Comparison of ENCODE assay signal across 11 cellular contexts in genomic region chr1:174966000-174966572, GRCh38. TPM values are rescaled to one million over a fixed set of nuclear protein-coding genes. Genes with fewer than 3 reads are reported as not detected.
DNase-seq lines count a peak whose midpoint lies in the region; ATAC-seq and TF ChIP-seq lines count a peak whose summit lies in the region.
"Had no signal": no experiment of that assay in that cellular context is flagged by ENCODE, and none has a peak within 500 bp of the region (broad histone marks: within the 10 kb centered on the region; RNA-seq: fewer than 3 reads in every experiment).

No MANE protein-coding gene starts in this region.

- H3K9me2 ChIP-seq in hepatocyte (replicated peaks; ENCODE audit: insufficient read depth) = no peaks in the 10 kb centered on the region

- H3K27me3 ChIP-seq in hepatocyte = no peaks in the 10 kb centered on the region

- intact Hi-C loops in activated CD8-positive, alpha-beta T cell treated with anti-CD3 and anti-CD28 coated beads for 36 hours (cut with micrococcal nuclease) = loop anchor here (2.0 kb wide), 1 partner anchor 33 kb away; the partner anchor contains the start of gene CACYBP

- peaks cover 1% of the 10 kb centered on the region for H3K27me3 Mint-ChIP-seq in activated CD8-positive, alpha-beta T cell treated with anti-CD3 and anti-CD28 coated beads for 36 hours
- no peaks in the 10 kb centered on the region for H3K27me3 Mint-ChIP-seq in stimulated activated memory B cell treated with anti-CD40 and anti-IgM and Interleukin-4, amounts not matched to agents 10 μg/mL and 1 μg/mL and 100 μg/mL, for 72 hours

- H3K36me3 Mint-ChIP-seq in activated CD8-positive, alpha-beta T cell treated with anti-CD3 and anti-CD28 coated beads for 36 hours (ENCODE audit: low read depth) = no peaks in the 10 kb centered on the region
- peaks cover 7% of the 10 kb centered on the region for H3K36me3 Mint-ChIP-seq in stimulated activated memory B cell treated with anti-CD40 and anti-IgM and Interleukin-4, amounts not matched to agents 10 μg/mL and 1 μg/mL and 100 μg/mL, for 72 hours

- no peak overlapping the region for H2AFZ ChIP-seq in hepatocyte

- no peaks in the 10 kb centered on the region for H3K9me3 ChIP-seq in hepatocyte (ENCODE audit: low read depth)

- no peak overlapping the region for H3K4me3 ChIP-seq in hepatocyte

- peak; percentile 21 for DNase-seq in SKM-1 treated with dmso at 0.1 percent for 144 hours (lab: John Stamatoyannopoulos, UW; ENCODE audit: unreplicated experiment)
- no peak for DNase-seq in SKM-1 (lab: John Stamatoyannopoulos, UW; ENCODE audit: unreplicated experiment)
- DNase-seq in activated CD8-positive, alpha-beta T cell treated with anti-CD3 and anti-CD28 coated beads for 36 hours = no peak
- no peak for DNase-seq in hepatocyte (ENCODE audit: low spot score)
- no peak for DNase-seq in GOT3 (lab: John Stamatoyannopoulos, UW)
- DNase-seq: ACHN; activated CD4-positive, alpha-beta T cell treated with anti-CD3 and anti-CD28 coated beads, Interleukin-2, amount 50 U/mL, for 4 hours; NCI-H2029 had no signal

- H3K4me1 ChIP-seq in hepatocyte (ENCODE audit: insufficient read depth) = peaks cover 50% of the 10 kb centered on the region

- 54% methylated on average over 1 of the region's 1 CpG for WGBS in hepatocyte (ENCODE audit: low lambda C conversion rate, missing lambda C conversion rate)

- H3K9me3 Mint-ChIP-seq in activated CD8-positive, alpha-beta T cell treated with anti-CD3 and anti-CD28 coated beads for 36 hours = no peaks in the 10 kb centered on the region
- no peaks in the 10 kb centered on the region for H3K9me3 Mint-ChIP-seq in stimulated activated memory B cell treated with anti-CD40 and anti-IgM and Interleukin-4, amounts not matched to agents 10 μg/mL and 1 μg/mL and 100 μg/mL, for 72 hours

- H3K36me3 ChIP-seq in hepatocyte (replicated peaks; ENCODE audit: insufficient read depth, low read depth) = no peaks in the 10 kb centered on the region

- TF ChIP-seq CTCF in activated CD8-positive, alpha-beta T cell treated with anti-CD3 and anti-CD28 coated beads for 36 hours (IDR thresholded peaks at IDR 0.05) = no peak
- no peak for TF ChIP-seq CTCF in hepatocyte (IDR thresholded peaks at IDR 0.05; ENCODE audit: poor library complexity)

- peak overlapping the region; percentile 49 for H3K4me2 ChIP-seq in hepatocyte

- peak overlapping the region; percentile 68 for H3K4me3 Mint-ChIP-seq in activated CD8-positive, alpha-beta T cell treated with anti-CD3 and anti-CD28 coated beads for 36 hours
- peak overlapping the region; percentile 73 for H3K4me3 Mint-ChIP-seq in stimulated activated memory B cell treated with anti-CD40 and anti-IgM and Interleukin-4, amounts not matched to agents 10 μg/mL and 1 μg/mL and 100 μg/mL, for 72 hours

- peak overlapping the region; percentile 84 for H3K27ac Mint-ChIP-seq in activated CD8-positive, alpha-beta T cell treated with anti-CD3 and anti-CD28 coated beads for 36 hours
- peak overlapping the region; percentile 73 for H3K27ac Mint-ChIP-seq in stimulated activated memory B cell treated with anti-CD40 and anti-IgM and Interleukin-4, amounts not matched to agents 10 μg/mL and 1 μg/mL and 100 μg/mL, for 72 hours

- H3K27ac ChIP-seq in hepatocyte = peak overlapping the region; percentile 50

- no peak for ATAC-seq in activated CD8-positive, alpha-beta T cell treated with anti-CD3 and anti-CD28 coated beads for 36 hours
- no peak for ATAC-seq in stimulated activated memory B cell treated with anti-CD40 and anti-IgM and Interleukin-4, amounts not matched to agents 10 μg/mL and 1 μg/mL and 100 μg/mL, for 72 hours
- no peak for ATAC-seq in GM19395 (IDR thresholded peaks at IDR 0.05; ENCODE audit: unreplicated experiment)
- ATAC-seq in HG03196 (IDR thresholded peaks at IDR 0.05; ENCODE audit: unreplicated experiment) = no peak

- no peaks in the 10 kb centered on the region for H4K20me1 ChIP-seq in hepatocyte (ENCODE audit: insufficient read depth, poor library complexity, severe bottlenecking)

- POLR2A ChIA-PET in activated CD8-positive, alpha-beta T cell treated with anti-CD3 and anti-CD28 coated beads for 36 hours (lab: Charles Lee) = interaction anchor here (0.8 to 1.2 kb wide), 5 partner anchors 20 to 166 kb away, joined by 3 to 4 read pairs (median 3); partner anchors contain the start of gene MRPS14

- no peaks in the 10 kb centered on the region for H3K79me2 ChIP-seq in hepatocyte

- peaks cover 63% of the 10 kb centered on the region for H3K4me1 Mint-ChIP-seq in activated CD8-positive, alpha-beta T cell treated with anti-CD3 and anti-CD28 coated beads for 36 hours (ENCODE audit: low read depth)
- peaks cover 56% of the 10 kb centered on the region for H3K4me1 Mint-ChIP-seq in stimulated activated memory B cell treated with anti-CD40 and anti-IgM and Interleukin-4, amounts not matched to agents 10 μg/mL and 1 μg/mL and 100 μg/mL, for 72 hours

- CTCF ChIA-PET in activated CD8-positive, alpha-beta T cell treated with anti-CD3 and anti-CD28 coated beads for 36 hours (lab: Charles Lee) = interaction anchor here (1.7 to 3.1 kb wide), 2 partner anchors 17 to 33 kb away, joined by 11 to 18 read pairs; partner anchors contain the start of gene CACYBP

RNA-seq across cellular contexts. Expression of gene CACYBP, which starts 33.7 kb away (rescaled TPM):
- total RNA-seq in activated CD8-positive, alpha-beta T cell treated with anti-CD3 and anti-CD28 coated beads for 36 hours = 100 to 1,000 TPM; 307 to 346 TPM
- 81.7 and 100 TPM in 2 replicates for total RNA-seq in hepatocyte
- polyA plus RNA-seq in hepatocyte = 79.6 and 100.0 TPM in 2 replicates

RNA-seq across cellular contexts. Expression of gene MRPS14, which starts 57.1 kb away (rescaled TPM):
- 10 to 100 TPM; 42.1 to 45.7 TPM for total RNA-seq in activated CD8-positive, alpha-beta T cell treated with anti-CD3 and anti-CD28 coated beads for 36 hours
- 26.5 and 31.6 TPM in 2 replicates for total RNA-seq in hepatocyte
- 60.1 and 65.8 TPM in 2 replicates for polyA plus RNA-seq in hepatocyte
